In the genomic region with DNA sequence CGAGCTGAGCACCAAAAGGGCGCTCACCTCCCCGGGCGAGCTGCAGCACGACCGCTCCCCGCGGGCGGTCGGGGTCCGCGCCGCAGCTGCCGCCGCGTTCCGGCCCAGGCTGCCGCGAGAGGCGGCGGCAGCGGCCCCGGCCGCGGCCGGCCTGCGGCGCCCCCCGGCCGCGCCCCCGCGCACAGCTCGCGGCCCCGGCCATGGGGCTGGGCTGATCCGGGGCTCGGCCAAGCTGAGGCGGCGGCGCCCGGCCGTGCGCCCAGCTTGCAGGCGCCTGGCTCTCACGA, we compare ENCODE assay signal across 1 cellular context.
TF ChIP-seq lines count a peak whose summit lies in the region.

No MANE protein-coding gene starts in this region.

TF ChIP-seq in SK-N-SH treated with all-trans-retinoic acid at 6 μM for 48 hours, 23 proteins besides CTCF, POLR2A, EP300 and RAD21 (continued from another document):
- TF ChIP-seq, protein P1, sequence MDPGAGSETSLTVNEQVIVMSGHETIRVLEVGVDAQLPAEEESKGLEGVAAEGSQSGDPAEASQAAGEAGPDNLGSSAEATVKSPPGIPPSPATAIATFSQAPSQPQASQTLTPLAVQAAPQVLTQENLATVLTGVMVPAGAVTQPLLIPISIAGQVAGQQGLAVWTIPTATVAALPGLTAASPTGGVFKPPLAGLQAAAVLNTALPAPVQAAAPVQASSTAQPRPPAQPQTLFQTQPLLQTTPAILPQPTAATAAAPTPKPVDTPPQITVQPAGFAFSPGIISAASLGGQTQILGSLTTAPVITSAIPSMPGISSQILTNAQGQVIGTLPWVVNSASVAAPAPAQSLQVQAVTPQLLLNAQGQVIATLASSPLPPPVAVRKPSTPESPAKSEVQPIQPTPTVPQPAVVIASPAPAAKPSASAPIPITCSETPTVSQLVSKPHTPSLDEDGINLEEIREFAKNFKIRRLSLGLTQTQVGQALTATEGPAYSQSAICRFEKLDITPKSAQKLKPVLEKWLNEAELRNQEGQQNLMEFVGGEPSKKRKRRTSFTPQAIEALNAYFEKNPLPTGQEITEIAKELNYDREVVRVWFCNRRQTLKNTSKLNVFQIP (CRISPR knock-in tag; IDR thresholded peaks at IDR 0.05; ENCODE audit: borderline replicate concordance, low read depth): no peak
- TF ChIP-seq ZFP30 (CRISPR knock-in tag; IDR thresholded peaks at IDR 0.05) (no peak), ZFP3 (CRISPR knock-in tag; IDR thresholded peaks at IDR 0.05) (no peak), SNAI2 (CRISPR knock-in tag; IDR thresholded peaks at IDR 0.05) (no peak), CSDC2 (CRISPR knock-in tag; IDR thresholded peaks at IDR 0.05) (no peak)
- TF ChIP-seq, protein P2, sequence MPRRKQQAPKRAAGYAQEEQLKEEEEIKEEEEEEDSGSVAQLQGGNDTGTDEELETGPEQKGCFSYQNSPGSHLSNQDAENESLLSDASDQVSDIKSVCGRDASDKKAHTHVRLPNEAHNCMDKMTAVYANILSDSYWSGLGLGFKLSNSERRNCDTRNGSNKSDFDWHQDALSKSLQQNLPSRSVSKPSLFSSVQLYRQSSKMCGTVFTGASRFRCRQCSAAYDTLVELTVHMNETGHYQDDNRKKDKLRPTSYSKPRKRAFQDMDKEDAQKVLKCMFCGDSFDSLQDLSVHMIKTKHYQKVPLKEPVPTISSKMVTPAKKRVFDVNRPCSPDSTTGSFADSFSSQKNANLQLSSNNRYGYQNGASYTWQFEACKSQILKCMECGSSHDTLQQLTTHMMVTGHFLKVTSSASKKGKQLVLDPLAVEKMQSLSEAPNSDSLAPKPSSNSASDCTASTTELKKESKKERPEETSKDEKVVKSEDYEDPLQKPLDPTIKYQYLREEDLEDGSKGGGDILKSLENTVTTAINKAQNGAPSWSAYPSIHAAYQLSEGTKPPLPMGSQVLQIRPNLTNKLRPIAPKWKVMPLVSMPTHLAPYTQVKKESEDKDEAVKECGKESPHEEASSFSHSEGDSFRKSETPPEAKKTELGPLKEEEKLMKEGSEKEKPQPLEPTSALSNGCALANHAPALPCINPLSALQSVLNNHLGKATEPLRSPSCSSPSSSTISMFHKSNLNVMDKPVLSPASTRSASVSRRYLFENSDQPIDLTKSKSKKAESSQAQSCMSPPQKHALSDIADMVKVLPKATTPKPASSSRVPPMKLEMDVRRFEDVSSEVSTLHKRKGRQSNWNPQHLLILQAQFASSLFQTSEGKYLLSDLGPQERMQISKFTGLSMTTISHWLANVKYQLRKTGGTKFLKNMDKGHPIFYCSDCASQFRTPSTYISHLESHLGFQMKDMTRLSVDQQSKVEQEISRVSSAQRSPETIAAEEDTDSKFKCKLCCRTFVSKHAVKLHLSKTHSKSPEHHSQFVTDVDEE (CRISPR knock-in tag; IDR thresholded peaks at IDR 0.05): no peak
